ENCODE assay signal across 16 cellular contexts in the genomic region with DNA sequence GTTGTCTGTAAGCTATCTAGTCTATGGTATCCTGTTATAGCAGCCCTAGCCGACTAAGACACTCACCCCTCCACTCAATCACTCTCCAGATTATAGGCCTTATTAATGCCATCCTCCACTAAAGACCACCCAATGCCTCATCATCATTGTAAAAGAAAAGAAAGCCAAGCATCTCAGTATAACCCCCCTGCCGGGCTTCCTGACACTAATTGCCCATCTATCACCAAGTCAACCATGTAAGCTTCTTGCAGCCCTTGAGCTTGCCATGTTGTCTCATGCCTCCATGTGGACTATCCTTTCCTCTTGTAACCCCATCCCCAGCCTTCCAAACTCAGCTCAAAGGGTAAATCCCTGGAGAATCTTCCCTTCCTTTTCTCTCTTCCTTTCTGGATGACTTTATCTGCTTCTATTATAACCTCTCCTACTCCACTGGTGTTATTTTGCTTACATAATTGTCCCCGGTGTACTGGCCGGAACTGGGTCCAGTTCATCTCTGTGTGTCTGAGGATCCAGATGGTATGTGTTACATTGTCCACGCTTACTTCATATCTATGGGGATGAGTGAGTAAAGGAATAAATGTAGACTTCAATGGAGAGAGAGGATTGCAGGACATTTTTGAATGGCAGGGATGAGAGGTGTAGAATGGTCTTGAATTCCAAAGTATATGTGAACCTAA.
"Had no signal": no experiment of that assay in that cellular context is flagged by ENCODE, and none has a peak within 500 bp of the region (broad histone marks: within the 10 kb centered on the region; RNA-seq: fewer than 3 reads in every experiment).

No MANE protein-coding gene starts in this region.

- DNase-seq: activated CD4-positive, alpha-beta T cell treated with anti-CD3 and anti-CD28 coated beads, Interleukin-2, amount 10 ng/mL, durations not matched to agents 7 days and 5 days; activated CD4-positive, CD25-positive, alpha-beta regulatory T cell treated with anti-CD3 and anti-CD28 coated beads, Interleukin-2, amount 50 U/mL, for 72 hours; activated CD8-positive, alpha-beta memory T cell treated with anti-CD3 and anti-CD28 coated beads, Interleukin-2, amount 10 ng/mL, durations not matched to agents 7 days and 5 days; activated CD8-positive, alpha-beta T cell treated with anti-CD3 and anti-CD28 coated beads for 36 hours; activated effector memory CD4-positive, alpha-beta T cell treated with anti-CD3 and anti-CD28 coated beads, Interleukin-2, amount 50 U/mL, for 16 hours; activated naive CD4-positive, alpha-beta T cell treated with anti-CD3 and anti-CD28 coated beads, Interleukin-2, amount 50 U/mL, for 16 hours; activated naive CD8-positive, alpha-beta T cell treated with anti-CD3 and anti-CD28 coated beads, Interleukin-2, amount 50 U/mL, for 24 hours; activated T-cell treated with anti-CD3 and anti-CD28 coated beads for 4 hours; body of pancreas; heart left ventricle; naive thymus-derived CD4-positive, alpha-beta T cell; sigmoid colon; stimulated activated CD4-positive, alpha-beta T cell treated with anti-CD3 and anti-CD28 coated beads, Interleukin-15, amount 100 ng/mL, for 24 hours; stomach had no signal

- ATAC-seq: activated CD8-positive, alpha-beta memory T cell treated with anti-CD3 and anti-CD28 coated beads, Interleukin-2, amount 10 ng/mL, durations not matched to agents 7 days and 5 days; activated CD8-positive, alpha-beta T cell treated with anti-CD3 and anti-CD28 coated beads for 36 hours; activated naive CD8-positive, alpha-beta T cell treated with anti-CD3 and anti-CD28 coated beads, Interleukin-2, amount 50 U/mL, for 24 hours; body of pancreas; gastroesophageal sphincter; naive thymus-derived CD4-positive, alpha-beta T cell; stimulated activated memory B cell treated with anti-CD40 and anti-IgM and Interleukin-4, amounts not matched to agents 10 μg/mL and 1 μg/mL and 100 μg/mL, for 72 hours had no signal
